10 cellular contexts compared by ENCODE assay signal in the genomic region with DNA sequence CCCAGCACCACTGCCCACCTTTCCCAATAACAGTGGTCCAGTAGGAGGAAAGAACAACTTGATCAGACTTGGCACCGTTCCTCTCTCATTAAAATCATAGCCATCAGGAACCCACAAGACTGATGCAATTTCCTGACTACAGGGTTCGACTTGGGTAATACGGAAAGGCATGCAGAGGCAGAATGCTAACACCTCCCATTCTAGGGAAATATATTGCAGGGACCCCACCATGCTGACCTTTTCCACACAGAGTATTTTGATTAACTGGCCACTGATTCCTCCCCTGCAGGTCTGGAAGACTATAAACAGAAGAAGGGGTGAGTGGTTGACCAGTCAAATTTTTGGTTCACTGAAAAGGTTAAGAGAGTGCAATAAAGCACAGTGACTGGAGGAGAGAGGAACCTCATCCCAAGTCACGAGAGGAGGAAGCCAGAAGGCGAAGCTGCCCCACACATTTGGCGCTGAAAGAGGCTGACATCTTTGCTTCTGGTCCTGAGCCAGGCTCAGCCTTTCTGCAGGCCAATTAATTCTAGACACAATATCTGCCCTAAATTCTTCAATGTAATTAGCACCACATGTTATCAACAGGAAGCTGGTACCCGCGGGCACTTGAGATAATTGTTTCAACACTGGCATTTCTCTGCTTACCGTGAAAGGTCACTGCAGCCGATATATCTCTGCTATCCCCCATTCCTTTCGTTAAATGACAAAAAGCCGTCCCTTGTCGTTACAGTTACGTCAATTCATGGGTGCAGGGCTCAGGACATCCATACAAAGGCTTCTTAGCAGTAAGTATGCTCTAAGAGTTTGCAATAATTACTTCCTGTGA.
DNase-seq lines count a peak whose midpoint lies in the region; ATAC-seq and TF ChIP-seq lines count a peak whose summit lies in the region.
"Had no signal": no experiment of that assay in that cellular context is flagged by ENCODE, and none has a peak within 500 bp of the region (broad histone marks: within the 10 kb centered on the region; RNA-seq: fewer than 3 reads in every experiment).

No MANE protein-coding gene starts in this region.

- TF ChIP-seq CTCF in RWPE2 (IDR thresholded peaks at IDR 0.05; ENCODE audit: poor library complexity, severe bottlenecking) (no peak), fibroblast of the aortic adventitia (IDR thresholded peaks at IDR 0.05; ENCODE audit: insufficient read depth, low read length) (no peak), thyroid gland (IDR thresholded peaks at IDR 0.05) (no peak), GM13977 (IDR thresholded peaks at IDR 0.05; ENCODE audit: extremely low read depth, insufficient read depth, missing control alignments) (no peak)

- no peaks in the 10 kb centered on the region for H3K9me3 Mint-ChIP-seq in activated CD4-positive, alpha-beta T cell treated with anti-CD3 and anti-CD28 coated beads, Interleukin-2, amount 10 ng/mL, durations not matched to agents 7 days and 5 days
- H3K9me3 Mint-ChIP-seq in activated CD4-positive, alpha-beta T cell treated with anti-CD3 and anti-CD28 coated beads, Interleukin-2, amount 10 ng/mL, durations not matched to agents 24 days and 14 days: no peaks in the 10 kb centered on the region

- in situ Hi-C loops in GM13977 (cut with MboI; ENCODE audit: low pct_unique_long_range_greater_than_20kb, low sequenced_read_pairs, unreplicated experiment): no loop called here

- H3K4me1 Mint-ChIP-seq in activated CD4-positive, alpha-beta T cell treated with anti-CD3 and anti-CD28 coated beads, Interleukin-2, amount 10 ng/mL, durations not matched to agents 7 days and 5 days: no peaks in the 10 kb centered on the region
- H3K4me1 Mint-ChIP-seq in activated CD4-positive, alpha-beta T cell treated with anti-CD3 and anti-CD28 coated beads, Interleukin-2, amount 10 ng/mL, durations not matched to agents 24 days and 14 days: peaks cover 2% of the 10 kb centered on the region

- no peak for DNase-seq in activated CD4-positive, alpha-beta T cell treated with anti-CD3 and anti-CD28 coated beads, Interleukin-2, amount 10 ng/mL, durations not matched to agents 7 days and 5 days
- DNase-seq in activated CD4-positive, alpha-beta T cell treated with anti-CD3 and anti-CD28 coated beads, Interleukin-2, amount 10 ng/mL, durations not matched to agents 24 days and 14 days: no peak
- DNase-seq in RWPE2 (ENCODE audit: low spot score): no peak
- DNase-seq in fibroblast of the aortic adventitia (ENCODE audit: low read depth): peak; percentile 75
- peak; percentile 3 to 19 for DNase-seq in thyroid gland
- no peak for DNase-seq in NCI-H82 treated with DMSO at 0.1 percent for 48 hours (lab: John Stamatoyannopoulos, UW; ENCODE audit: unreplicated experiment)
- no peak for DNase-seq in GM13977 (ENCODE audit: low spot score)
- DNase-seq: ACHN, NCI-H345 had no signal

- no peaks in the 10 kb centered on the region for H3K36me3 Mint-ChIP-seq in activated CD4-positive, alpha-beta T cell treated with anti-CD3 and anti-CD28 coated beads, Interleukin-2, amount 10 ng/mL, durations not matched to agents 7 days and 5 days (ENCODE audit: low read depth)
- H3K36me3 Mint-ChIP-seq in activated CD4-positive, alpha-beta T cell treated with anti-CD3 and anti-CD28 coated beads, Interleukin-2, amount 10 ng/mL, durations not matched to agents 24 days and 14 days (ENCODE audit: low read depth): no peaks in the 10 kb centered on the region

- H3K27me3 Mint-ChIP-seq in activated CD4-positive, alpha-beta T cell treated with anti-CD3 and anti-CD28 coated beads, Interleukin-2, amount 10 ng/mL, durations not matched to agents 7 days and 5 days: peaks cover 11% of the 10 kb centered on the region
- H3K27me3 Mint-ChIP-seq in activated CD4-positive, alpha-beta T cell treated with anti-CD3 and anti-CD28 coated beads, Interleukin-2, amount 10 ng/mL, durations not matched to agents 24 days and 14 days: peaks cover 5% of the 10 kb centered on the region

- 51 to 64% methylated on average over 14 of the region's 14 CpGs for WGBS in thyroid gland, 2 donors

- POLR2A ChIA-PET in activated CD4-positive, alpha-beta T cell treated with anti-CD3 and anti-CD28 coated beads, Interleukin-2, amount 10 ng/mL, durations not matched to agents 7 days and 5 days (lab: Charles Lee): no interaction called here

- ATAC-seq in RWPE2 (ENCODE audit: low read depth): peak; percentile 58
- no peak for ATAC-seq in HG03108 (IDR thresholded peaks at IDR 0.05; ENCODE audit: unreplicated experiment)

- H3K4me1 ChIP-seq in RWPE2 (ENCODE audit: insufficient read depth, poor library complexity, severe bottlenecking) (peaks cover 15% of the 10 kb centered on the region), thyroid gland (peaks cover 14 to 43% of the 10 kb centered on the region in 2 donors)

- no peak overlapping the region for H3K4me3 ChIP-seq in RWPE2 (ENCODE audit: severe bottlenecking)
- no peak overlapping the region for H3K4me3 ChIP-seq in fibroblast of the aortic adventitia (ENCODE audit: low read depth, low read length)
- H3K4me3 ChIP-seq in thyroid gland (replicated peaks in 1 of 3): no peak overlapping the region

- no peaks in the 10 kb centered on the region for H3K27me3 ChIP-seq in RWPE2 (ENCODE audit: insufficient read depth, poor library complexity, severe bottlenecking)
- H3K27me3 ChIP-seq in thyroid gland: no peaks in the 10 kb centered on the region

- H3K9me3 ChIP-seq in RWPE2 (ENCODE audit: severe bottlenecking) (no peaks in the 10 kb centered on the region), thyroid gland (no peaks in the 10 kb centered on the region)

- H3K4me3 Mint-ChIP-seq in activated CD4-positive, alpha-beta T cell treated with anti-CD3 and anti-CD28 coated beads, Interleukin-2, amount 10 ng/mL, durations not matched to agents 7 days and 5 days: no peak overlapping the region
- H3K4me3 Mint-ChIP-seq in activated CD4-positive, alpha-beta T cell treated with anti-CD3 and anti-CD28 coated beads, Interleukin-2, amount 10 ng/mL, durations not matched to agents 24 days and 14 days: no peak overlapping the region

- H3K36me3 ChIP-seq in RWPE2 (ENCODE audit: low read depth): no peaks in the 10 kb centered on the region
- H3K36me3 ChIP-seq in thyroid gland: no peaks in the 10 kb centered on the region

- intact Hi-C loops in activated CD4-positive, alpha-beta T cell treated with anti-CD3 and anti-CD28 coated beads, Interleukin-2, amount 10 ng/mL, durations not matched to agents 24 days and 14 days (cut with micrococcal nuclease): no loop called here
- intact Hi-C loops in thyroid gland (cut with DNase I): no loop called here

- TF ChIP-seq POLR2A in thyroid gland (IDR thresholded peaks at IDR 0.05): no peak

- CTCF ChIA-PET in activated CD4-positive, alpha-beta T cell treated with anti-CD3 and anti-CD28 coated beads, Interleukin-2, amount 10 ng/mL, durations not matched to agents 7 days and 5 days (lab: Charles Lee): no interaction called here

- H3K27ac ChIP-seq in RWPE2 (ENCODE audit: poor library complexity, severe bottlenecking): peak overlapping the region; percentile 17
- H3K27ac ChIP-seq in thyroid gland: peak overlapping the region in 1 of 3 donors; percentile 39

- peak overlapping the region; percentile 38 for H3K27ac Mint-ChIP-seq in activated CD4-positive, alpha-beta T cell treated with anti-CD3 and anti-CD28 coated beads, Interleukin-2, amount 10 ng/mL, durations not matched to agents 7 days and 5 days
- H3K27ac Mint-ChIP-seq in activated CD4-positive, alpha-beta T cell treated with anti-CD3 and anti-CD28 coated beads, Interleukin-2, amount 10 ng/mL, durations not matched to agents 24 days and 14 days: no peak overlapping the region

Comparison
In these comparisons a context has a peak if more than half of its experiments do, and no peak if none do; other contexts are left out.
1. DNase-seq: peak in fibroblast of the aortic adventitia (single experiment) and thyroid gland (2 of 2); none in activated CD4-positive, alpha-beta T cell treated with anti-CD3 and anti-CD28 coated beads, Interleukin-2, amount 10 ng/mL, durations not matched to agents 7 days and 5 days (single experiment), activated CD4-positive, alpha-beta T cell treated with anti-CD3 and anti-CD28 coated beads, Interleukin-2, amount 10 ng/mL, durations not matched to agents 24 days and 14 days (single experiment), RWPE2 (single experiment), NCI-H82 treated with DMSO at 0.1 percent for 48 hours (single experiment) and GM13977 (single experiment).